8 cellular contexts compared by ENCODE assay signal in the genomic region with DNA sequence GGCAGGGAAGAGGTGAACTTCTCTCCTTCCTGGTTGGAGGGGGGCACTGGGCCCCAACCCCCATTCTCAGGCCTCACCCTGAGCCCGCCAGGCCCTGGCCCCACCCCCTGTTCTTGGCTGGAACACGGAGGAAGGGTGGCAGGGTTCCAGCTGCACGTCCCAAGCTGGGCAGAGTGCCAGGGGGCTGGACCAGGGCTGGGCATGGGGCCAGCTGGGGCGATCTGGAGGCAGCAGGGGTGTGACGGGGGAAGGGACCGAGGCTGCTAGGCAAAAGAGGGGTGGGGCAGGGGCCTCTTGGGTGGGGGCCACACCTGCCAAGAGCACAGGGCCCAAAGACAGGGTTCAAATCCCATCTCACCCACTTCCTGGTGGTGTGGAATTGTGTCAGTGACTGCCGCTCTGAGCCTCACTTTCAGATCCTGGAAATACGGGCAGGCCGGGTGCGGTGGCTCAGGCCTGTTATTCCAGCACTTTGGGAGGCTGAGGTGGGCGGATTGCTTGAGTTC. TPM values are rescaled to one million over a fixed set of nuclear protein-coding genes. Genes with fewer than 3 reads are reported as not detected.
A peak's percentile ranks its signal among the peaks of the same experiment; 100 is the strongest.
DNase-seq lines count a peak whose midpoint lies in the region; ATAC-seq, FAIRE-seq and TF ChIP-seq lines count a peak whose summit lies in the region.

No MANE protein-coding gene starts in this region.

- H3K27me3 ChIP-seq in CD8-positive, alpha-beta T cell (ENCODE audit: insufficient read depth, low read length), result peaks cover 14% of the 10 kb centered on the region

- intact Hi-C loops in CD8-positive, alpha-beta T cell (cut with DNase I, micrococcal nuclease), result no loop called here

- H3K27ac ChIP-seq in CD8-positive, alpha-beta T cell (ENCODE audit: low read depth, low read length), result no peak overlapping the region

- H3K27ac Mint-ChIP-seq in CD8-positive, alpha-beta T cell, result no peak overlapping the region

- H3K4me1 ChIP-seq in CD8-positive, alpha-beta T cell (ENCODE audit: insufficient read depth, low read length), result no peaks in the 10 kb centered on the region

- no peak for ATAC-seq in GM19328 (IDR thresholded peaks at IDR 0.05; ENCODE audit: unreplicated experiment)
- ATAC-seq in HG02981 (IDR thresholded peaks at IDR 0.05; ENCODE audit: unreplicated experiment), result no peak
- ATAC-seq in CD8-positive, alpha-beta T cell, result no peak

- DNase-seq in HS-5 (ENCODE audit: low read depth) (peak; percentile 23), OCI-M1 (lab: John Stamatoyannopoulos, UW) (peak; percentile 82), mesenteric fat pad (ENCODE audit: low spot score) (peak; percentile 98), activated gamma-delta T cell treated with Interleukin-2 at 50 U/mL for 16 hours (no peak)
- no peak for DNase-seq in CD8-positive, alpha-beta T cell

- H3K36me3 ChIP-seq in CD8-positive, alpha-beta T cell (ENCODE audit: insufficient read depth, low read length), result no peaks in the 10 kb centered on the region

- H3K4me3 ChIP-seq in CD8-positive, alpha-beta T cell (ENCODE audit: low read depth, low read length), result no peak overlapping the region

- H3K9me3 Mint-ChIP-seq in CD8-positive, alpha-beta T cell, result no peaks in the 10 kb centered on the region

- peaks cover 25% of the 10 kb centered on the region for H3K27me3 Mint-ChIP-seq in CD8-positive, alpha-beta T cell (ENCODE audit: low read depth)

- H3K36me3 Mint-ChIP-seq in CD8-positive, alpha-beta T cell, result no peaks in the 10 kb centered on the region

- peak; percentile 60 for FAIRE-seq in endometrium (lab: Jason Lieb, UNC)

- H3K4me1 Mint-ChIP-seq in CD8-positive, alpha-beta T cell (ENCODE audit: low read depth), result no peaks in the 10 kb centered on the region

- CTCF ChIA-PET in CD8-positive, alpha-beta T cell (lab: Charles Lee), result interaction anchor here (0.9 kb wide), 1 partner anchor 15 kb away, joined by 5 read pairs; no protein-coding TSS in a partner anchor

- H3K4me3 Mint-ChIP-seq in CD8-positive, alpha-beta T cell, result no peak overlapping the region

- no peak for TF ChIP-seq CTCF in CD8-positive, alpha-beta T cell (IDR thresholded peaks at IDR 0.05)

- POLR2A ChIA-PET in CD8-positive, alpha-beta T cell (lab: Charles Lee), result no interaction called here

- H3K9me3 ChIP-seq in CD8-positive, alpha-beta T cell (ENCODE audit: low read length), result no peaks in the 10 kb centered on the region

RNA-seq across cellular contexts. Expression of gene HIF3A, which starts 2.2 kb away (rescaled TPM):
- 27.4 TPM for total RNA-seq in mesenteric fat pad
- not detected for total RNA-seq in CD8-positive, alpha-beta T cell

RNA-seq across cellular contexts. Expression of gene PPP5C, which starts 47.8 kb away (rescaled TPM):
- total RNA-seq in mesenteric fat pad, result 44.3 TPM
- total RNA-seq in CD8-positive, alpha-beta T cell, result 10 to 100 TPM; 24.6 to 25.7 TPM

Comparison
In these comparisons a context has a peak if more than half of its experiments do, and no peak if none do; other contexts are left out.
1. DNase-seq: peak in HS-5 (single experiment), OCI-M1 (single experiment) and mesenteric fat pad (single experiment); none in activated gamma-delta T cell treated with Interleukin-2 at 50 U/mL for 16 hours (single experiment) and CD8-positive, alpha-beta T cell (0 of 7).
2. RNA of gene HIF3A, which starts 2.2 kb away (total RNA-seq): 27.4 TPM in mesenteric fat pad (single experiment); not detected in CD8-positive, alpha-beta T cell; every median in the first group is over 10 times any median in the second.